Comparison of ENCODE assay signal across 8 cellular contexts in genomic region chrX:39242187-39242586, GRCh38.
A peak's percentile ranks its signal among the peaks of the same experiment; 100 is the strongest.
DNase-seq lines count a peak whose midpoint lies in the region; ATAC-seq and TF ChIP-seq lines count a peak whose summit lies in the region.

No MANE protein-coding gene starts in this region.

- no peaks in the 10 kb centered on the region for H3F3A ChIP-seq in GM23338 (replicated peaks; ENCODE audit: low read depth)

- no peak overlapping the region for H2AFZ ChIP-seq in GM23338

- peak; percentile 70 for ATAC-seq in GM23338
- peak; percentile 75 for ATAC-seq in esophagus mucosa
- no peak for ATAC-seq in HG02798 (IDR thresholded peaks at IDR 0.05; ENCODE audit: poor library complexity, unreplicated experiment)

- intact Hi-C loops in CD14-positive monocyte (cut with micrococcal nuclease): no loop called here
- intact Hi-C loops in posterior vena cava (cut with DNase I): no loop called here

- no peaks in the 10 kb centered on the region for H3K36me3 ChIP-seq in GM23338 (ENCODE audit: insufficient read depth)

- H3K4me3 ChIP-seq in GM23338: no peak overlapping the region

- H3K4me1 Mint-ChIP-seq in CD14-positive monocyte: no peaks in the 10 kb centered on the region
- H3K4me1 Mint-ChIP-seq in GM23338: no peaks in the 10 kb centered on the region

- H3K9me2 ChIP-seq in GM23338 (ENCODE audit: insufficient read depth): no peaks in the 10 kb centered on the region

- no peaks in the 10 kb centered on the region for H3K4me1 ChIP-seq in GM23338 (ENCODE audit: insufficient read depth)

- H3K9me3 Mint-ChIP-seq in CD14-positive monocyte: no peaks in the 10 kb centered on the region
- H3K9me3 Mint-ChIP-seq in GM23338: no peaks in the 10 kb centered on the region

- H3K27me3 Mint-ChIP-seq in CD14-positive monocyte (ENCODE audit: low read depth in 3 of 3) (peaks cover 1 to 4% (median 3%) of the 10 kb centered on the region in 3 donors), GM23338 (ENCODE audit: insufficient read depth, low read depth, poor library complexity) (no peaks in the 10 kb centered on the region)

- no peak overlapping the region for H3K27ac Mint-ChIP-seq in CD14-positive monocyte
- H3K27ac Mint-ChIP-seq in GM23338: no peak overlapping the region

- H3K79me2 ChIP-seq in GM23338 (replicated peaks; ENCODE audit: insufficient read depth): no peaks in the 10 kb centered on the region

- H3K4me3 Mint-ChIP-seq in CD14-positive monocyte: no peak overlapping the region
- H3K4me3 Mint-ChIP-seq in GM23338: no peak overlapping the region

- no peak for DNase-seq in CD14-positive monocyte (ENCODE audit: low spot score)
- DNase-seq in GM23338 (ENCODE audit: low spot score): peak; percentile 51
- DNase-seq in NOMO-1 treated with DMSO at 0.1 percent for 48 hours (lab: John Stamatoyannopoulos, UW; ENCODE audit: unreplicated experiment): peak; percentile 35
- DNase-seq in pons (ENCODE audit: low spot score): peak; percentile 32
- DNase-seq in posterior vena cava (ENCODE audit: low spot score): no peak
- DNase-seq in GOT3 (lab: John Stamatoyannopoulos, UW): no peak

- no peaks in the 10 kb centered on the region for H3K27me3 ChIP-seq in GM23338 (ENCODE audit: insufficient read depth)

- no peak overlapping the region for H3K27ac ChIP-seq in GM23338 (ENCODE audit: low read depth)

- H3K36me3 Mint-ChIP-seq in CD14-positive monocyte (no peaks in the 10 kb centered on the region), GM23338 (ENCODE audit: low read depth) (no peaks in the 10 kb centered on the region)

- no peak overlapping the region for H3K4me2 ChIP-seq in GM23338

- H4K20me1 ChIP-seq in GM23338 (replicated peaks; ENCODE audit: insufficient read depth): no peaks in the 10 kb centered on the region

- TF ChIP-seq CTCF in CD14-positive monocyte (IDR thresholded peaks at IDR 0.05): peak; percentile 49
- peak; percentile 50 to 64 for TF ChIP-seq CTCF in GM23338 (conservative IDR thresholded peaks at IDR 0.05; ENCODE audit: low read depth in 2 of 2)

TF ChIP-seq in GM23338, 12 proteins besides CTCF, POLR2A, EP300 and RAD21:
- TF ChIP-seq JUNB (IDR thresholded peaks at IDR 0.05; ENCODE audit: unreplicated experiment): no peak
- TF ChIP-seq ZNF331 (CRISPR knock-in tag; IDR thresholded peaks at IDR 0.05; ENCODE audit: low read depth): no peak
- no peak for TF ChIP-seq ZNF114 (CRISPR knock-in tag; IDR thresholded peaks at IDR 0.05)
- no peak for TF ChIP-seq POLR2AphosphoS5 (IDR thresholded peaks at IDR 0.05; ENCODE audit: low read depth)
TF ChIP-seq in GM23338: peak in this region for 0.

Comparison
In these comparisons a context has a peak if more than half of its experiments do, and no peak if none do; other contexts are left out.
1. DNase-seq: peak in GM23338 (single experiment), NOMO-1 treated with DMSO at 0.1 percent for 48 hours (single experiment) and pons (single experiment); none in CD14-positive monocyte (single experiment), posterior vena cava (single experiment) and GOT3 (single experiment).